ENCODE assay signal across 12 cellular contexts in the genomic region with DNA sequence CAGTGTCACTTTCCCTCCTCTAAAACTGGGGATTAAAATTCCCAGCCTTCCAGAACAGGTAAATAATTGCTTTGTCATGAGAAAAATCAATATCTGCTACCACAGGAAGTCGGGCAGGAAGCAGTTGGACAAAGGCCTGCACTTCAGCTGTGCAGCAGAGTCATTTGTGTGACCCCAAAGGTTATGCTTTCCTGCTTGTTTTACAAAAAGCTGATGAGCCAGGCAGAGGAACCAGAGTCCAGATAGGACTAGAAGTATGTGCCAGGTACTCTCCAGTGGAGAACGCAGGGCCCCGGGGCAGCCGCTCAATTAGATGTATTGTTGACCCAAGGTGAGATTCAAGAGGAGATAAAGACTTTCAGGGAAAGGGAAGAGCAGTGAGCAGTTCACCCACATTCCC.
DNase-seq lines count a peak whose midpoint lies in the region; ATAC-seq, FAIRE-seq and TF ChIP-seq lines count a peak whose summit lies in the region.
"Had no signal": no experiment of that assay in that cellular context is flagged by ENCODE, and none has a peak within 500 bp of the region (broad histone marks: within the 10 kb centered on the region; RNA-seq: fewer than 3 reads in every experiment).

No MANE protein-coding gene starts in this region.

- ATAC-seq in GM18907 (IDR thresholded peaks at IDR 0.05; ENCODE audit: unreplicated experiment), result no peak

- no peaks in the 10 kb centered on the region for H3K36me3 Mint-ChIP-seq in type B pancreatic cell

- no peaks in the 10 kb centered on the region for H3K27me3 ChIP-seq in sigmoid colon
- H3K27me3 ChIP-seq: heart right ventricle, transverse colon had no signal

- no peak overlapping the region for H3K27ac ChIP-seq in sigmoid colon
- H3K27ac ChIP-seq: transverse colon had no signal

- peaks cover 3% of the 10 kb centered on the region for H3K9me3 Mint-ChIP-seq in type B pancreatic cell

- TF ChIP-seq POLR2A in sigmoid colon (IDR thresholded peaks at IDR 0.05), result no peak

- WGBS in sigmoid colon, 2 donors, result 49 to 59% methylated on average over 4 of the region's 4 CpGs

- H3K9me3 ChIP-seq in sigmoid colon, result no peaks in the 10 kb centered on the region

- H3K4me3 ChIP-seq in sigmoid colon, result no peak overlapping the region
- H3K4me3 ChIP-seq: heart right ventricle, transverse colon had no signal

- no peaks in the 10 kb centered on the region for H3K27me3 Mint-ChIP-seq in type B pancreatic cell

- no peak for TF ChIP-seq CTCF in type B pancreatic cell (conservative IDR thresholded peaks at IDR 0.05)
- no peak for TF ChIP-seq CTCF in sigmoid colon (IDR thresholded peaks at IDR 0.05)

- no peak for TF ChIP-seq EP300 in sigmoid colon (IDR thresholded peaks at IDR 0.05)

- H3K27ac Mint-ChIP-seq in type B pancreatic cell, result peak overlapping the region; percentile 39

- DNase-seq in NCI-H345 (lab: John Stamatoyannopoulos, UW) (peak; percentile 24), NCI-H345 treated with DMSO at 0.1 percent for 48 hours (lab: John Stamatoyannopoulos, UW; ENCODE audit: unreplicated experiment) (no peak), RCC 7860 (ENCODE audit: low spot score) (peak; percentile 54), islet precursor cell (peak; percentile 98), type B pancreatic cell (ENCODE audit: extremely low spot score, unreplicated experiment) (no peak), medulla oblongata (ENCODE audit: extremely low spot score) (no peak), sigmoid colon (no peak)
- DNase-seq: ACHN, cerebellar nuclear complex, transverse colon had no signal

- H3K4me1 ChIP-seq in sigmoid colon, result peaks cover 0 to 4% (median 4%) of the 10 kb centered on the region in 4 donors

- intact Hi-C loops in sigmoid colon (cut with DNase I), result no loop called here

- no peak for FAIRE-seq in RCC 7860 (lab: Jason Lieb, UNC)

- no peaks in the 10 kb centered on the region for H3K36me3 ChIP-seq in sigmoid colon
- H3K36me3 ChIP-seq: heart right ventricle, transverse colon had no signal

- H3K4me3 Mint-ChIP-seq in type B pancreatic cell, result no peak overlapping the region

- peaks cover 12% of the 10 kb centered on the region for H3K4me1 Mint-ChIP-seq in type B pancreatic cell (ENCODE audit: unreplicated experiment)

Comparison
In these comparisons a context has a peak if more than half of its experiments do, and no peak if none do; other contexts are left out.
1. DNase-seq: peak in NCI-H345 (single experiment), RCC 7860 (single experiment) and islet precursor cell (single experiment); none in NCI-H345 treated with DMSO at 0.1 percent for 48 hours (single experiment), type B pancreatic cell (single experiment), medulla oblongata (single experiment) and sigmoid colon (single experiment).